Comparison of ENCODE assay signal across 8 cellular contexts in genomic region chr5:32709789-32710334, GRCh38. TPM values are rescaled to one million over a fixed set of nuclear protein-coding genes. Genes with fewer than 3 reads are reported as not detected.
DNase-seq lines count a peak whose midpoint lies in the region; ATAC-seq, FAIRE-seq and TF ChIP-seq lines count a peak whose summit lies in the region.

No MANE protein-coding gene starts in this region.

- H3K4me3 Mint-ChIP-seq in activated naive CD8-positive, alpha-beta T cell treated with anti-CD3 and anti-CD28 coated beads, Interleukin-2, amount 10 ng/mL, durations not matched to agents 7 days and 5 days = peak overlapping the region; percentile 70

- H3K27me3 Mint-ChIP-seq in activated naive CD8-positive, alpha-beta T cell treated with anti-CD3 and anti-CD28 coated beads, Interleukin-2, amount 10 ng/mL, durations not matched to agents 7 days and 5 days = peaks cover 65% of the 10 kb centered on the region

- no peak for TF ChIP-seq EP300 in A549 (IDR thresholded peaks at IDR 0.05)
- TF ChIP-seq EP300 in ovary (IDR thresholded peaks at IDR 0.05) = no peak

- no peak for TF ChIP-seq POLR2A in A549 (IDR thresholded peaks at IDR 0.05; ENCODE audit: low read length)
- no peak for TF ChIP-seq POLR2A in heart left ventricle (IDR thresholded peaks at IDR 0.05)
- no peak for TF ChIP-seq POLR2A in ovary (IDR thresholded peaks at IDR 0.05)

- H3K4me1 ChIP-seq in A549 (peaks cover 28% of the 10 kb centered on the region; the same call in 2 of the 3 replicates), NT2/D1 (ENCODE audit: insufficient read depth, insufficient read length) (peaks cover 9% of the 10 kb centered on the region), heart left ventricle (peaks cover 0 to 48% (median 17%) of the 10 kb centered on the region in 12 donors), ovary (ENCODE audit: insufficient read depth) (peaks cover 8% of the 10 kb centered on the region)

- peak overlapping the region; percentile 82 for H3K4me2 ChIP-seq in A549

- peak overlapping the region; percentile 32 for H3K9ac ChIP-seq in NT2/D1 (ENCODE audit: insufficient read length, low read depth)

- H3K27ac ChIP-seq in A549 (peak overlapping the region; percentile 83 to 91), heart left ventricle (peak overlapping the region; percentile 58 to 97 (median 85)), ovary (peak overlapping the region in 1 of 2 donors; percentile 4)

- CTCF ChIA-PET in A549 (lab: Yijun Ruan, JAX) = interaction anchor here (0.6 to 4.2 kb wide), 28 partner anchors 18 to 714 kb away, joined by 3 to 30 read pairs (median 4); no protein-coding TSS in a partner anchor

- no peaks in the 10 kb centered on the region for H3K9me3 Mint-ChIP-seq in activated naive CD8-positive, alpha-beta T cell treated with anti-CD3 and anti-CD28 coated beads, Interleukin-2, amount 10 ng/mL, durations not matched to agents 7 days and 5 days

- H3K4me3 ChIP-seq in A549 = peak overlapping the region; percentile 70
- peak overlapping the region; percentile 31 for H3K4me3 ChIP-seq in NT2/D1 (ENCODE audit: insufficient read length, low read depth)
- peak overlapping the region; percentile 52 to 80 (median 62) for H3K4me3 ChIP-seq in heart left ventricle
- H3K4me3 ChIP-seq in ovary = peak overlapping the region; percentile 32

- in situ Hi-C loops in GM13976 (cut with MboI; ENCODE audit: low sequenced_read_pairs, unreplicated experiment) = no loop called here

- POLR2A ChIA-PET in A549 (lab: Yijun Ruan, JAX) = no interaction called here
- POLR2A ChIA-PET in activated naive CD8-positive, alpha-beta T cell treated with anti-CD3 and anti-CD28 coated beads, Interleukin-2, amount 10 ng/mL, durations not matched to agents 7 days and 5 days (lab: Charles Lee) = no interaction called here

- H3K4me1 Mint-ChIP-seq in activated naive CD8-positive, alpha-beta T cell treated with anti-CD3 and anti-CD28 coated beads, Interleukin-2, amount 10 ng/mL, durations not matched to agents 7 days and 5 days = peaks cover 21% of the 10 kb centered on the region

- intact Hi-C loops in heart left ventricle (cut with DNase I) = loop anchor here (2.0 to 10.0 kb wide), 18 partner anchors 135 to 717 kb away; no protein-coding TSS in a partner anchor
- intact Hi-C loops in ovary (cut with DNase I) = loop anchor here in 1 of 4 donors (5.0 kb wide), 1 partner anchor 132 kb away; no protein-coding TSS in a partner anchor

- no peak for FAIRE-seq in A549 (lab: Jason Lieb, UNC)

- peak; percentile 87 for TF ChIP-seq CTCF in A549 (IDR thresholded peaks at IDR 0.05)
- peak; percentile 69 for TF ChIP-seq CTCF in GM13976 (IDR thresholded peaks at IDR 0.05; ENCODE audit: borderline replicate concordance, control extremely low read depth, extremely low read depth, insufficient read depth, missing control alignments)
- peak; percentile 40 to 84 (median 64) for TF ChIP-seq CTCF in heart left ventricle (IDR thresholded peaks at IDR 0.05)
- TF ChIP-seq CTCF in ovary (IDR thresholded peaks at IDR 0.05) = peak in 2 of 3 donors; percentile 34

- no peak overlapping the region for H3K27ac Mint-ChIP-seq in activated naive CD8-positive, alpha-beta T cell treated with anti-CD3 and anti-CD28 coated beads, Interleukin-2, amount 10 ng/mL, durations not matched to agents 7 days and 5 days

- H3K9me3 ChIP-seq in A549 (no peaks in the 10 kb centered on the region), NT2/D1 (ENCODE audit: insufficient read depth, low read length) (no peaks in the 10 kb centered on the region), heart left ventricle (no peaks in the 10 kb centered on the region), ovary (no peaks in the 10 kb centered on the region)

- under 1% methylated on average over 27 of the region's 39 CpGs for WGBS in A549 (ENCODE audit: missing lambda C conversion rate)
- WGBS in heart left ventricle, 4 donors = 0 to 1% (median 1%) methylated on average over 32 to 39 of the region's 39 CpGs
- 1% methylated on average over 39 of the region's 39 CpGs for WGBS in ovary, 3 donors

- TF ChIP-seq RAD21 in A549 (conservative IDR thresholded peaks at IDR 0.05 in 1 of 2, IDR thresholded peaks at IDR 0.05 in 1 of 2) = peak; percentile 60 to 78

- H3K36me3 ChIP-seq in NT2/D1 (ENCODE audit: insufficient read depth, insufficient read length, low read length) (no peaks in the 10 kb centered on the region), heart left ventricle (no peaks in the 10 kb centered on the region), ovary (no peaks in the 10 kb centered on the region)

- ATAC-seq in A549 (peak; percentile 85 to 89), heart left ventricle (peak; percentile 51 to 58 (median 56)), HG02798 (IDR thresholded peaks at IDR 0.05; ENCODE audit: poor library complexity, unreplicated experiment) (no peak)
- peak; percentile 43 for ATAC-seq in activated naive CD8-positive, alpha-beta T cell treated with anti-CD3 and anti-CD28 coated beads, Interleukin-2, amount 10 ng/mL, durations not matched to agents 7 days and 5 days (ENCODE audit: low read depth)

- H3K27me3 ChIP-seq in NT2/D1 (ENCODE audit: insufficient read depth, insufficient read length) (peaks cover 65% of the 10 kb centered on the region), heart left ventricle (peaks cover 0 to 61% (median 0%) of the 10 kb centered on the region in 9 donors), ovary (no peaks in the 10 kb centered on the region)

- DNase-seq in A549 (ENCODE audit: low read depth in 1 of 2, low spot score in 1 of 2) (peak; percentile 74 to 86), GM13976 (ENCODE audit: low spot score) (peak; percentile 75), HK-2 (ENCODE audit: unreplicated experiment) (peak; percentile 57), NT2/D1 (ENCODE audit: low read depth, low spot score) (no peak), heart left ventricle (peak; percentile 58 to 78 (median 71)), ovary (peak; percentile 28 to 77 (median 60))
- peak; percentile 62 for DNase-seq in activated naive CD8-positive, alpha-beta T cell treated with anti-CD3 and anti-CD28 coated beads, Interleukin-2, amount 10 ng/mL, durations not matched to agents 7 days and 5 days

- H3K36me3 Mint-ChIP-seq in activated naive CD8-positive, alpha-beta T cell treated with anti-CD3 and anti-CD28 coated beads, Interleukin-2, amount 10 ng/mL, durations not matched to agents 7 days and 5 days = peaks cover 3% of the 10 kb centered on the region

TF ChIP-seq in A549, 52 proteins besides CTCF, POLR2A, EP300 and RAD21 (continues in another document):
- no peak for TF ChIP-seq ZC3H11A (IDR thresholded peaks at IDR 0.05)
- peak; percentile 90 for TF ChIP-seq CHD2 (IDR thresholded peaks at IDR 0.05; ENCODE audit: low read length, partially characterized antibody)
- no peak for TF ChIP-seq ESRRA (IDR thresholded peaks at IDR 0.05; ENCODE audit: borderline replicate concordance, low read length)
- TF ChIP-seq, protein P1, sequence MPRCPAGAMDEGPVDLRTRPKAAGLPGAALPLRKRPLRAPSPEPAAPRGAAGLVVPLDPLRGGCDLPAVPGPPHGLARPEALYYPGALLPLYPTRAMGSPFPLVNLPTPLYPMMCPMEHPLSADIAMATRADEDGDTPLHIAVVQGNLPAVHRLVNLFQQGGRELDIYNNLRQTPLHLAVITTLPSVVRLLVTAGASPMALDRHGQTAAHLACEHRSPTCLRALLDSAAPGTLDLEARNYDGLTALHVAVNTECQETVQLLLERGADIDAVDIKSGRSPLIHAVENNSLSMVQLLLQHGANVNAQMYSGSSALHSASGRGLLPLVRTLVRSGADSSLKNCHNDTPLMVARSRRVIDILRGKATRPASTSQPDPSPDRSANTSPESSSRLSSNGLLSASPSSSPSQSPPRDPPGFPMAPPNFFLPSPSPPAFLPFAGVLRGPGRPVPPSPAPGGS (IDR thresholded peaks at IDR 0.05) = no peak
- TF ChIP-seq PHF8 (IDR thresholded peaks at IDR 0.05; ENCODE audit: borderline replicate concordance, low read depth) = peak; percentile 29; the same call in 1 of the 2 replicates
- TF ChIP-seq JUN (IDR thresholded peaks at IDR 0.05) = no peak
- TF ChIP-seq REST (IDR thresholded peaks at IDR 0.05) = peak; percentile 93
- no peak for TF ChIP-seq SREBF2 (IDR thresholded peaks at IDR 0.05)
- TF ChIP-seq HEYL (CRISPR knock-in tag; IDR thresholded peaks at IDR 0.05) = no peak

RNA-seq across cellular contexts. Expression of gene NPR3, which starts 1.3 kb away (rescaled TPM):
- polyA plus RNA-seq in A549 (2011; rRNA removed) = 18.6 and 18.9 TPM in 2 replicates
- 8.6 and 10.1 TPM in 2 replicates for polyA plus RNA-seq in A549 (2012; cell fraction: cytosol; rRNA removed)
- polyA plus RNA-seq in A549 (2012; cell fraction: nucleus; rRNA removed) = 9.6 and 11.6 TPM in 2 replicates
- 16.4 to 18.0 TPM (median 18.0 TPM) in 3 replicates for polyA plus RNA-seq in A549 (2017; fragmentation: RNase III; extraction: RNeasy Plus Mini Kit Qiagen cat#74134 plus additional on column Dnase treatment)
- polyA minus RNA-seq in A549 (2011; rRNA and poly(A)+ RNA removed) = 29.0 and 29.8 TPM in 2 replicates
- total RNA-seq in activated naive CD8-positive, alpha-beta T cell treated with anti-CD3 and anti-CD28 coated beads, Interleukin-2, amount 10 ng/mL, durations not matched to agents 7 days and 5 days = under 1 TPM in 1 of 2 experiments, not detected in 1; 0.17 TPM
- total RNA-seq in heart left ventricle = 100 to 1,000 TPM in 3 of 9 donors, 10 to 100 TPM in 5, 1 to 10 TPM in 1; 8.8 to 127 (median 34.9) TPM
- polyA plus RNA-seq in heart left ventricle = 10 to 100 TPM in 1 of 2 donors, 1 to 10 TPM in 1; 9.8 to 20.5 TPM
- 10 to 100 TPM in 1 of 7 donors, 1 to 10 TPM in 6; 1.8 to 15.0 (median 5.8) TPM for total RNA-seq in ovary
- polyA plus RNA-seq in ovary = 10 to 100 TPM in 1 of 2 donors, 1 to 10 TPM in 1; 4.8 to 42.1 TPM

Comparison
In these comparisons a context has a peak if more than half of its experiments do, and no peak if none do; other contexts are left out.
1. CTCF ChIP-seq: peak in every context shown above with its lines; median percentile 87 in A549; 69 in GM13976; 64 in heart left ventricle; 34 in ovary.